1 cellular context compared by ENCODE assay signal in the genomic region with DNA sequence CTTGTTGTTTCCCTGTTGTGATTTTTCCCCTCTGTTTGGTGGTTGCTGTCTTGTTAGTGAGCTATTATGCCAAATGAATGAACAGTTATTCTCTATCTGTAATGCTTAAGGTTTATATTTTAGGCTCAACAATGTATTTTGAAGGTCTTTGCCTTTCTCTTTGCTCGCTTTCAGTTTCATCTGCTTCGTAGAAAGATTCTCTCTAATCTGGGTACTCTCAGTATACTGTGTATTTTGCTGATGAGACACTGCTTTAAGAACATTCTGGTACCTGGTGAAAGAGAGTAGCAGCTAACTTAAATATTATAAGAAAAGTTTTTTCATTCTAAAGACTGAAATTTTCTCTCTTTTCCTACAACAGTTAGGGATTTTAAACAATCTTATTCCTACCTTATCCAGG.
TF ChIP-seq lines count a peak whose summit lies in the region.

No MANE protein-coding gene starts in this region.

TF ChIP-seq in SK-N-SH treated with all-trans-retinoic acid at 6 μM for 48 hours, 23 proteins besides CTCF, POLR2A, EP300 and RAD21 (continued from another document):
- TF ChIP-seq, protein P1, sequence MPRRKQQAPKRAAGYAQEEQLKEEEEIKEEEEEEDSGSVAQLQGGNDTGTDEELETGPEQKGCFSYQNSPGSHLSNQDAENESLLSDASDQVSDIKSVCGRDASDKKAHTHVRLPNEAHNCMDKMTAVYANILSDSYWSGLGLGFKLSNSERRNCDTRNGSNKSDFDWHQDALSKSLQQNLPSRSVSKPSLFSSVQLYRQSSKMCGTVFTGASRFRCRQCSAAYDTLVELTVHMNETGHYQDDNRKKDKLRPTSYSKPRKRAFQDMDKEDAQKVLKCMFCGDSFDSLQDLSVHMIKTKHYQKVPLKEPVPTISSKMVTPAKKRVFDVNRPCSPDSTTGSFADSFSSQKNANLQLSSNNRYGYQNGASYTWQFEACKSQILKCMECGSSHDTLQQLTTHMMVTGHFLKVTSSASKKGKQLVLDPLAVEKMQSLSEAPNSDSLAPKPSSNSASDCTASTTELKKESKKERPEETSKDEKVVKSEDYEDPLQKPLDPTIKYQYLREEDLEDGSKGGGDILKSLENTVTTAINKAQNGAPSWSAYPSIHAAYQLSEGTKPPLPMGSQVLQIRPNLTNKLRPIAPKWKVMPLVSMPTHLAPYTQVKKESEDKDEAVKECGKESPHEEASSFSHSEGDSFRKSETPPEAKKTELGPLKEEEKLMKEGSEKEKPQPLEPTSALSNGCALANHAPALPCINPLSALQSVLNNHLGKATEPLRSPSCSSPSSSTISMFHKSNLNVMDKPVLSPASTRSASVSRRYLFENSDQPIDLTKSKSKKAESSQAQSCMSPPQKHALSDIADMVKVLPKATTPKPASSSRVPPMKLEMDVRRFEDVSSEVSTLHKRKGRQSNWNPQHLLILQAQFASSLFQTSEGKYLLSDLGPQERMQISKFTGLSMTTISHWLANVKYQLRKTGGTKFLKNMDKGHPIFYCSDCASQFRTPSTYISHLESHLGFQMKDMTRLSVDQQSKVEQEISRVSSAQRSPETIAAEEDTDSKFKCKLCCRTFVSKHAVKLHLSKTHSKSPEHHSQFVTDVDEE (CRISPR knock-in tag; IDR thresholded peaks at IDR 0.05): no peak
- TF ChIP-seq, protein P2, sequence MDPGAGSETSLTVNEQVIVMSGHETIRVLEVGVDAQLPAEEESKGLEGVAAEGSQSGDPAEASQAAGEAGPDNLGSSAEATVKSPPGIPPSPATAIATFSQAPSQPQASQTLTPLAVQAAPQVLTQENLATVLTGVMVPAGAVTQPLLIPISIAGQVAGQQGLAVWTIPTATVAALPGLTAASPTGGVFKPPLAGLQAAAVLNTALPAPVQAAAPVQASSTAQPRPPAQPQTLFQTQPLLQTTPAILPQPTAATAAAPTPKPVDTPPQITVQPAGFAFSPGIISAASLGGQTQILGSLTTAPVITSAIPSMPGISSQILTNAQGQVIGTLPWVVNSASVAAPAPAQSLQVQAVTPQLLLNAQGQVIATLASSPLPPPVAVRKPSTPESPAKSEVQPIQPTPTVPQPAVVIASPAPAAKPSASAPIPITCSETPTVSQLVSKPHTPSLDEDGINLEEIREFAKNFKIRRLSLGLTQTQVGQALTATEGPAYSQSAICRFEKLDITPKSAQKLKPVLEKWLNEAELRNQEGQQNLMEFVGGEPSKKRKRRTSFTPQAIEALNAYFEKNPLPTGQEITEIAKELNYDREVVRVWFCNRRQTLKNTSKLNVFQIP (CRISPR knock-in tag; IDR thresholded peaks at IDR 0.05; ENCODE audit: borderline replicate concordance, low read depth): no peak
- TF ChIP-seq ZC3H10 (CRISPR knock-in tag; IDR thresholded peaks at IDR 0.05) (no peak), ZFP30 (CRISPR knock-in tag; IDR thresholded peaks at IDR 0.05) (no peak), TOX (CRISPR knock-in tag; IDR thresholded peaks at IDR 0.05; ENCODE audit: borderline replicate concordance) (no peak), ZNF8 (CRISPR knock-in tag; IDR thresholded peaks at IDR 0.05) (no peak)
- TF ChIP-seq, protein P3, sequence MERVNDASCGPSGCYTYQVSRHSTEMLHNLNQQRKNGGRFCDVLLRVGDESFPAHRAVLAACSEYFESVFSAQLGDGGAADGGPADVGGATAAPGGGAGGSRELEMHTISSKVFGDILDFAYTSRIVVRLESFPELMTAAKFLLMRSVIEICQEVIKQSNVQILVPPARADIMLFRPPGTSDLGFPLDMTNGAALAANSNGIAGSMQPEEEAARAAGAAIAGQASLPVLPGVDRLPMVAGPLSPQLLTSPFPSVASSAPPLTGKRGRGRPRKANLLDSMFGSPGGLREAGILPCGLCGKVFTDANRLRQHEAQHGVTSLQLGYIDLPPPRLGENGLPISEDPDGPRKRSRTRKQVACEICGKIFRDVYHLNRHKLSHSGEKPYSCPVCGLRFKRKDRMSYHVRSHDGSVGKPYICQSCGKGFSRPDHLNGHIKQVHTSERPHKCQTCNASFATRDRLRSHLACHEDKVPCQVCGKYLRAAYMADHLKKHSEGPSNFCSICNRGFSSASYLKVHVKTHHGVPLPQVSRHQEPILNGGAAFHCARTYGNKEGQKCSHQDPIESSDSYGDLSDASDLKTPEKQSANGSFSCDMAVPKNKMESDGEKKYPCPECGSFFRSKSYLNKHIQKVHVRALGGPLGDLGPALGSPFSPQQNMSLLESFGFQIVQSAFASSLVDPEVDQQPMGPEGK (CRISPR knock-in tag; IDR thresholded peaks at IDR 0.05; ENCODE audit: borderline replicate concordance): no peak
- TF ChIP-seq, protein P4, sequence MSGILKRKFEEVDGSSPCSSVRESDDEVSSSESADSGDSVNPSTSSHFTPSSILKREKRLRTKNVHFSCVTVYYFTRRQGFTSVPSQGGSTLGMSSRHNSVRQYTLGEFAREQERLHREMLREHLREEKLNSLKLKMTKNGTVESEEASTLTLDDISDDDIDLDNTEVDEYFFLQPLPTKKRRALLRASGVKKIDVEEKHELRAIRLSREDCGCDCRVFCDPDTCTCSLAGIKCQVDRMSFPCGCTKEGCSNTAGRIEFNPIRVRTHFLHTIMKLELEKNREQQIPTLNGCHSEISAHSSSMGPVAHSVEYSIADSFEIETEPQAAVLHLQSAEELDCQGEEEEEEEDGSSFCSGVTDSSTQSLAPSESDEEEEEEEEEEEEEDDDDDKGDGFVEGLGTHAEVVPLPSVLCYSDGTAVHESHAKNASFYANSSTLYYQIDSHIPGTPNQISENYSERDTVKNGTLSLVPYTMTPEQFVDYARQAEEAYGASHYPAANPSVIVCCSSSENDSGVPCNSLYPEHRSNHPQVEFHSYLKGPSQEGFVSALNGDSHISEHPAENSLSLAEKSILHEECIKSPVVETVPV (CRISPR knock-in tag; IDR thresholded peaks at IDR 0.05): no peak
- TF ChIP-seq, protein P5, sequence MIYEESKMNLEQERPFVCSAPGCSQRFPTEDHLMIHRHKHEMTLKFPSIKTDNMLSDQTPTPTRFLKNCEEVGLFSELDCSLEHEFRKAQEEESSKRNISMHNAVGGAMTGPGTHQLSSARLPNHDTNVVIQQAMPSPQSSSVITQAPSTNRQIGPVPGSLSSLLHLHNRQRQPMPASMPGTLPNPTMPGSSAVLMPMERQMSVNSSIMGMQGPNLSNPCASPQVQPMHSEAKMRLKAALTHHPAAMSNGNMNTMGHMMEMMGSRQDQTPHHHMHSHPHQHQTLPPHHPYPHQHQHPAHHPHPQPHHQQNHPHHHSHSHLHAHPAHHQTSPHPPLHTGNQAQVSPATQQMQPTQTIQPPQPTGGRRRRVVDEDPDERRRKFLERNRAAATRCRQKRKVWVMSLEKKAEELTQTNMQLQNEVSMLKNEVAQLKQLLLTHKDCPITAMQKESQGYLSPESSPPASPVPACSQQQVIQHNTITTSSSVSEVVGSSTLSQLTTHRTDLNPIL (CRISPR knock-in tag; IDR thresholded peaks at IDR 0.05; ENCODE audit: low read depth): no peak
TF ChIP-seq in SK-N-SH treated with all-trans-retinoic acid at 6 μM for 48 hours: peak in this region for 0.
